21 cellular contexts compared by ENCODE assay signal in the genomic region with DNA sequence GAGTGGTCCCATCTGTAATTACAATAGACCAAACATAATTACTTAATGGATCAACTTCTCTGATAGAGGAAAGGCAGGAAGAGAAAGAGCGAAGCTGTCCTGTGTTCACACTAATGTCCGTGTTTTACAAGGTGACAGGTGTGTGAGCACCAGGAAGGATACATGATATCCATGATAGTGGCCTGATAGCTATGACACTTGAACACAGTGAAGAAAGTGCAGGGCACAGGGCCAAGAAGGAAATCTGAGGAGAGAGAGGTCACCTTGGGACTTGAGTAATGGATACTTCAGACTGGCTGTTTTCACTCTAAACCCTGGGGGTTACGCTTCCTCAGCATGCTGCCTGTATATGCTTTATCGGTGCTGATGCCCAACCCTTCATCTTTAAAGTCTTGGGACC. TPM values are rescaled to one million over a fixed set of nuclear protein-coding genes. Genes with fewer than 3 reads are reported as not detected.
DNase-seq lines count a peak whose midpoint lies in the region; ATAC-seq and TF ChIP-seq lines count a peak whose summit lies in the region.
"Had no signal": no experiment of that assay in that cellular context is flagged by ENCODE, and none has a peak within 500 bp of the region (broad histone marks: within the 10 kb centered on the region; RNA-seq: fewer than 3 reads in every experiment).

No MANE protein-coding gene starts in this region.

- H3K4me3 ChIP-seq in psoas muscle (no peak overlapping the region), A673 (ENCODE audit: low read depth, low read length, poor library complexity, severe bottlenecking) (no peak overlapping the region)

- peaks cover 9% of the 10 kb centered on the region for H3K4me1 Mint-ChIP-seq in endothelial cell (ENCODE audit: unreplicated experiment)
- H3K4me1 Mint-ChIP-seq: CD8-positive, alpha-beta memory T cell; H9; IgD-negative memory B cell had no signal

- H3K27me3 Mint-ChIP-seq in endothelial cell (ENCODE audit: unreplicated experiment): no peaks in the 10 kb centered on the region
- H3K27me3 Mint-ChIP-seq: CD8-positive, alpha-beta memory T cell; IgD-negative memory B cell had no signal

- 28 to 55% (median 29%) methylated on average over 4 of the region's 4 CpGs for WGBS in psoas muscle, 3 donors

- no TSS peak for BruUV-seq in A673 (replicated peaks; lab: Mats Ljungman, UMichigan)

- peak; percentile 47 to 72 (median 65) for ATAC-seq in psoas muscle

- intact Hi-C loops in psoas muscle (cut with DNase I) (no loop called here), A673 (cut with micrococcal nuclease; ENCODE audit: unreplicated experiment) (no loop called here)

- H3K36me3 Mint-ChIP-seq in endothelial cell (ENCODE audit: low read depth, unreplicated experiment): peaks cover 4% of the 10 kb centered on the region

- H3K36me3 ChIP-seq in psoas muscle (ENCODE audit: insufficient read depth in 1 of 2, low read depth in 1 of 2) (no peaks in the 10 kb centered on the region), A673 (ENCODE audit: insufficient read depth, low read length, poor library complexity, severe bottlenecking) (no peaks in the 10 kb centered on the region)

- no peak for TF ChIP-seq CTCF in psoas muscle (IDR thresholded peaks at IDR 0.05)
- TF ChIP-seq CTCF in endothelial cell (IDR thresholded peaks at IDR 0.05; ENCODE audit: unreplicated experiment): no peak
- no peak for TF ChIP-seq CTCF in A673 (conservative IDR thresholded peaks at IDR 0.05; ENCODE audit: low read depth, low read length)

- CTCF ChIA-PET in A673 (lab: Charles Lee): no interaction called here

- H3K9me3 ChIP-seq in psoas muscle (no peaks in the 10 kb centered on the region), A673 (ENCODE audit: low read depth, low read length, poor library complexity, severe bottlenecking) (no peaks in the 10 kb centered on the region)

- no peaks in the 10 kb centered on the region for H3K9me3 Mint-ChIP-seq in endothelial cell (ENCODE audit: unreplicated experiment)
- H3K9me3 Mint-ChIP-seq: H9 had no signal

- H3K4me1 ChIP-seq in psoas muscle (peaks cover 37% of the 10 kb centered on the region), A673 (ENCODE audit: insufficient read depth, low read length, poor library complexity, severe bottlenecking) (no peaks in the 10 kb centered on the region)

- H3K27me3 ChIP-seq in psoas muscle (ENCODE audit: insufficient read depth in 3 of 3, low read length in 2 of 3) (no peaks in the 10 kb centered on the region), A673 (replicated peaks; ENCODE audit: insufficient read depth, low read depth, low read length, poor library complexity) (peaks cover 3% of the 10 kb centered on the region)

- H3K27ac ChIP-seq in psoas muscle (no peak overlapping the region), A673 (ENCODE audit: low read depth, low read length, poor library complexity, severe bottlenecking) (no peak overlapping the region)

- peak; percentile 9 to 70 for DNase-seq in NCI-H524 (lab: John Stamatoyannopoulos, UW)
- DNase-seq in NCI-H524 treated with DMSO at 0.1 percent for 48 hours (lab: John Stamatoyannopoulos, UW): no peak
- DNase-seq in NCI-H2029 (lab: John Stamatoyannopoulos, UW): peak; percentile 58
- peak; percentile 89 for DNase-seq in NCI-H2171 treated with DMSO at 0.1 percent for 48 hours (lab: John Stamatoyannopoulos, UW)
- DNase-seq in psoas muscle: no peak
- DNase-seq in endothelial cell (ENCODE audit: low spot score): no peak
- DNase-seq in globus pallidus (ENCODE audit: low spot score): no peak
- DNase-seq in A673 (ENCODE audit: low spot score): no peak
- DNase-seq: C1 segment of cervical spinal cord; CD8-positive, alpha-beta memory T cell; GDM1; H9; Karpas-422; NCI-H1694; NCI-H345; NCI-H526 treated with DMSO at 0.1 percent for 48 hours; SHP77; SK-N-SH had no signal

- H3K27ac Mint-ChIP-seq in endothelial cell (ENCODE audit: unreplicated experiment): no peak overlapping the region
- H3K27ac Mint-ChIP-seq: CD8-positive, alpha-beta memory T cell; H9; IgD-negative memory B cell; T-helper 2 cell treated with Interferon-gamma antibody and Interleukin-4, amounts not matched to agents 5 μg/mL and 100 μg/mL, for 36 hours had no signal

- POLR2A ChIA-PET in A673 (lab: Charles Lee; ENCODE audit: low non-redundant PET): no interaction called here

- H3K4me3 Mint-ChIP-seq in endothelial cell (ENCODE audit: unreplicated experiment): no peak overlapping the region
- H3K4me3 Mint-ChIP-seq: CD8-positive, alpha-beta memory T cell; H9; IgD-negative memory B cell; T-helper 2 cell treated with Interferon-gamma antibody and Interleukin-4, amounts not matched to agents 5 μg/mL and 100 μg/mL, for 36 hours had no signal

RNA-seq across cellular contexts. Expression of gene TUB, which starts 29.4 kb away (rescaled TPM):
- 1 to 10 TPM in 3 of 4 donors, under 1 TPM in 1; 0.91 to 4.6 (median 1.3) TPM for total RNA-seq in psoas muscle
- under 1 TPM; 0.25 to 0.51 (median 0.39) TPM for polyA plus RNA-seq in psoas muscle
- total RNA-seq in endothelial cell (ENCODE audit: unreplicated experiment): 2.9 TPM
- total RNA-seq in A673 (2021): 0.39 and 0.76 TPM in 2 replicates
- polyA plus RNA-seq: CD8-positive, alpha-beta memory T cell; IgD-negative memory B cell had no signal

RNA-seq across cellular contexts. Expression of gene RIC3, which starts 58.4 kb away (rescaled TPM):
- total RNA-seq in psoas muscle (1 to 10 TPM; 3.4 to 8.4 (median 4.4) TPM), endothelial cell (ENCODE audit: unreplicated experiment) (5.6 TPM), A673 (2021) (not detected in 2 replicates)
- polyA plus RNA-seq in psoas muscle: 1 to 10 TPM in 2 of 3 donors, under 1 TPM in 1; 0.46 to 3.3 (median 2.7) TPM
- total RNA-seq: RPMI7951 had no signal

Comparison
In these comparisons a context has a peak if more than half of its experiments do, and no peak if none do; other contexts are left out.
1. DNase-seq: peak in NCI-H524 (2 of 2), NCI-H2029 (single experiment) and NCI-H2171 treated with DMSO at 0.1 percent for 48 hours (single experiment); none in NCI-H524 treated with DMSO at 0.1 percent for 48 hours (single experiment), psoas muscle (0 of 2), endothelial cell (single experiment), globus pallidus (single experiment) and A673 (single experiment).